20 cellular contexts compared by ENCODE assay signal in genomic region chr1:32868085-32868484, GRCh38. TPM values are rescaled to one million over a fixed set of nuclear protein-coding genes. Genes with fewer than 3 reads are reported as not detected.
DNase-seq lines count a peak whose midpoint lies in the region; ATAC-seq and TF ChIP-seq lines count a peak whose summit lies in the region.
"Had no signal": no experiment of that assay in that cellular context is flagged by ENCODE, and none has a peak within 500 bp of the region (broad histone marks: within the 10 kb centered on the region; RNA-seq: fewer than 3 reads in every experiment).

No MANE protein-coding gene starts in this region.

- no peak overlapping the region for H4K8ac ChIP-seq in neuronal stem cell (ENCODE audit: low read depth, low read length)

- H3K4me1 ChIP-seq in neuronal stem cell (ENCODE audit: control insufficient read depth in 2 of 2, insufficient read depth in 1 of 2, low read depth in 1 of 2, low read length in 2 of 2) (peaks cover 15 to 17% of the 10 kb centered on the region in 2 donors), HAP-1 (peaks cover 25% of the 10 kb centered on the region)

- CTCF ChIA-PET in activated CD4-positive, alpha-beta memory T cell treated with anti-CD3 and anti-CD28 coated beads for 36 hours (lab: Charles Lee), result interaction anchor here (1.6 kb wide), 1 partner anchor 8 kb away, joined by 6 read pairs; no protein-coding TSS in a partner anchor
- CTCF ChIA-PET in activated CD4-positive, alpha-beta memory T cell treated with anti-CD3 and anti-CD28 coated beads, Interleukin-2, amount 10 ng/mL, durations not matched to agents 7 days and 5 days (lab: Charles Lee), result interaction anchor here (1.2 kb wide), 1 partner anchor 156 kb away, joined by 4 read pairs; no protein-coding TSS in a partner anchor
- CTCF ChIA-PET in AG04450 (lab: Charles Lee), result interaction anchor here (0.8 kb wide), 1 partner anchor 8 kb away, joined by 3 read pairs; no protein-coding TSS in a partner anchor

- peak; percentile 2 for DNase-seq in activated CD4-positive, alpha-beta memory T cell treated with anti-CD3 and anti-CD28 coated beads for 36 hours
- no peak for DNase-seq in activated CD4-positive, alpha-beta memory T cell treated with anti-CD3 and anti-CD28 coated beads, Interleukin-2, amount 10 ng/mL, durations not matched to agents 7 days and 5 days
- DNase-seq in AG04450 (ENCODE audit: low read depth, low spot score) (no peak), left lobe of liver (ENCODE audit: low spot score) (peak; percentile 33), neuronal stem cell (ENCODE audit: low spot score) (no peak), HAP-1 (ENCODE audit: low spot score in 2 of 2) (no peak), T-helper 2 cell (no peak)
- DNase-seq: CD4-positive, alpha-beta memory T cell; DMS153; DMS79; GDM1 had no signal

- peaks cover 27% of the 10 kb centered on the region for H3K27me3 Mint-ChIP-seq in activated CD4-positive, alpha-beta memory T cell treated with anti-CD3 and anti-CD28 coated beads for 36 hours
- H3K27me3 Mint-ChIP-seq in activated CD4-positive, alpha-beta memory T cell treated with anti-CD3 and anti-CD28 coated beads, Interleukin-2, amount 10 ng/mL, durations not matched to agents 7 days and 5 days, result peaks cover 33% of the 10 kb centered on the region

- H3K4me3 ChIP-seq in AG04450 (ENCODE audit: low read depth, low read length), result no peak overlapping the region
- no peak overlapping the region for H3K4me3 ChIP-seq in neuronal stem cell (ENCODE audit: low read length in 2 of 2)
- no peak overlapping the region for H3K4me3 ChIP-seq in HAP-1
- H3K4me3 ChIP-seq: A549, BLaER1, GM23338 had no signal

- no peak overlapping the region for H3K4me3 Mint-ChIP-seq in activated CD4-positive, alpha-beta memory T cell treated with anti-CD3 and anti-CD28 coated beads for 36 hours
- no peak overlapping the region for H3K4me3 Mint-ChIP-seq in activated CD4-positive, alpha-beta memory T cell treated with anti-CD3 and anti-CD28 coated beads, Interleukin-2, amount 10 ng/mL, durations not matched to agents 7 days and 5 days
- H3K4me3 Mint-ChIP-seq: CD14-positive monocyte; CD4-positive, alpha-beta memory T cell; GM23338 had no signal

- H2AK5ac ChIP-seq in neuronal stem cell (ENCODE audit: low read depth, low read length), result no peak overlapping the region

- ATAC-seq in left lobe of liver (no peak), GM21390 (IDR thresholded peaks at IDR 0.05; ENCODE audit: unreplicated experiment) (no peak)
- ATAC-seq: A549, GM23338, HCT116, HepG2 had no signal

- no peak overlapping the region for H2AFZ ChIP-seq in neuronal stem cell (ENCODE audit: low read length)
- H2AFZ ChIP-seq: GM23338 had no signal

- no CpG with 5 or more reads among the region's 13 CpGs for WGBS in neuronal stem cell (ENCODE audit: extremely low coverage in 2 of 2, insufficient read length in 2 of 2, insufficient replicate concordance in 1 of 2), 2 donors

- H2BK12ac ChIP-seq in neuronal stem cell (ENCODE audit: low read length), result no peak overlapping the region

- H3K36me3 Mint-ChIP-seq in activated CD4-positive, alpha-beta memory T cell treated with anti-CD3 and anti-CD28 coated beads for 36 hours, result peaks cover 5% of the 10 kb centered on the region
- peaks cover 15% of the 10 kb centered on the region for H3K36me3 Mint-ChIP-seq in activated CD4-positive, alpha-beta memory T cell treated with anti-CD3 and anti-CD28 coated beads, Interleukin-2, amount 10 ng/mL, durations not matched to agents 7 days and 5 days (ENCODE audit: low read depth)

- peak overlapping the region; percentile 53 for H3K9ac ChIP-seq in neuronal stem cell (ENCODE audit: low read depth, low read length, poor library complexity)
- H3K9ac ChIP-seq: BLaER1 had no signal

- H3K27me3 ChIP-seq in AG04450 (ENCODE audit: control insufficient read depth, insufficient read depth, low read length) (peaks cover 12% of the 10 kb centered on the region), neuronal stem cell (ENCODE audit: control insufficient read depth in 3 of 3, insufficient read depth in 3 of 3, low read depth in 1 of 3, low read length in 3 of 3) (peaks cover 0 to 11% (median 8%) of the 10 kb centered on the region in 3 experiments), HAP-1 (ENCODE audit: low read depth) (no peaks in the 10 kb centered on the region)

- POLR2A ChIA-PET in activated CD4-positive, alpha-beta memory T cell treated with anti-CD3 and anti-CD28 coated beads for 36 hours (lab: Charles Lee), result no interaction called here
- POLR2A ChIA-PET in activated CD4-positive, alpha-beta memory T cell treated with anti-CD3 and anti-CD28 coated beads, Interleukin-2, amount 10 ng/mL, durations not matched to agents 7 days and 5 days (lab: Charles Lee), result no interaction called here
- POLR2A ChIA-PET in AG04450 (lab: Yijun Ruan, JAX), result no interaction called here

- H3K27ac ChIP-seq in AG04450 (ENCODE audit: low read depth, low read length) (peak overlapping the region; percentile 2), neuronal stem cell (replicated peaks; ENCODE audit: low read length) (no peak overlapping the region)
- H3K27ac ChIP-seq: 22Rv1, A549, BLaER1 had no signal

- H3K9me3 Mint-ChIP-seq in activated CD4-positive, alpha-beta memory T cell treated with anti-CD3 and anti-CD28 coated beads for 36 hours, result no peaks in the 10 kb centered on the region
- no peaks in the 10 kb centered on the region for H3K9me3 Mint-ChIP-seq in activated CD4-positive, alpha-beta memory T cell treated with anti-CD3 and anti-CD28 coated beads, Interleukin-2, amount 10 ng/mL, durations not matched to agents 7 days and 5 days
- H3K9me3 Mint-ChIP-seq: GM23338 had no signal

- in situ Hi-C loops in HAP-1 (cut with MboI; ENCODE audit: low sequenced_read_pairs), result no loop called here

- no peak overlapping the region for H2BK5ac ChIP-seq in neuronal stem cell (ENCODE audit: low read length)

- no peak overlapping the region for H3K18ac ChIP-seq in neuronal stem cell (ENCODE audit: low read length)

- H3K14ac ChIP-seq in neuronal stem cell (ENCODE audit: low read length), result no peak overlapping the region

- no peak for TF ChIP-seq CTCF in AG04450 (IDR thresholded peaks at IDR 0.05; ENCODE audit: low read depth, low read length)

- peaks cover 9% of the 10 kb centered on the region for H3K4me1 Mint-ChIP-seq in activated CD4-positive, alpha-beta memory T cell treated with anti-CD3 and anti-CD28 coated beads for 36 hours (ENCODE audit: low read depth)
- peaks cover 12% of the 10 kb centered on the region for H3K4me1 Mint-ChIP-seq in activated CD4-positive, alpha-beta memory T cell treated with anti-CD3 and anti-CD28 coated beads, Interleukin-2, amount 10 ng/mL, durations not matched to agents 7 days and 5 days

- H4K91ac ChIP-seq in neuronal stem cell (ENCODE audit: low read depth, low read length, poor library complexity), result no peak overlapping the region

- H3K9me3 ChIP-seq in AG04450 (ENCODE audit: control insufficient read depth, insufficient read depth, low read length) (no peaks in the 10 kb centered on the region), neuronal stem cell (replicated peaks in 1 of 2; ENCODE audit: control insufficient read depth in 2 of 2, insufficient read depth in 1 of 2, low read depth in 1 of 2, low read length in 2 of 2) (no peaks in the 10 kb centered on the region), HAP-1 (no peaks in the 10 kb centered on the region)
- H3K9me3 ChIP-seq: A549, BLaER1 had no signal

- no peak overlapping the region for H2BK15ac ChIP-seq in neuronal stem cell (ENCODE audit: low read length)

- no peak overlapping the region for H3K4ac ChIP-seq in neuronal stem cell (ENCODE audit: low read length)

- peak overlapping the region; percentile 10 for H3K23ac ChIP-seq in neuronal stem cell (ENCODE audit: low read depth, low read length, poor library complexity)

- no peak overlapping the region for H3K4me2 ChIP-seq in neuronal stem cell (ENCODE audit: insufficient read depth, low read length, poor library complexity, severe bottlenecking)
- H3K4me2 ChIP-seq: A549, BLaER1, GM23338 had no signal

- H3K79me1 ChIP-seq in neuronal stem cell (ENCODE audit: low read depth, low read length), result no peaks in the 10 kb centered on the region

- H3K36me3 ChIP-seq in neuronal stem cell (replicated peaks in 1 of 2; ENCODE audit: control insufficient read depth in 2 of 2, insufficient read depth in 2 of 2, low read length in 2 of 2) (peaks cover 3 to 6% of the 10 kb centered on the region in 2 donors), HAP-1 (replicated peaks) (peaks cover 3% of the 10 kb centered on the region; the same call in 1 of the 2 replicates)

- intact Hi-C loops in activated CD4-positive, alpha-beta memory T cell treated with anti-CD3 and anti-CD28 coated beads for 36 hours (cut with micrococcal nuclease), result no loop called here

- no peak overlapping the region for H2BK120ac ChIP-seq in neuronal stem cell (ENCODE audit: low read depth, low read length)

- no peak overlapping the region for H3K27ac Mint-ChIP-seq in activated CD4-positive, alpha-beta memory T cell treated with anti-CD3 and anti-CD28 coated beads for 36 hours
- H3K27ac Mint-ChIP-seq in activated CD4-positive, alpha-beta memory T cell treated with anti-CD3 and anti-CD28 coated beads, Interleukin-2, amount 10 ng/mL, durations not matched to agents 7 days and 5 days, result no peak overlapping the region
- H3K27ac Mint-ChIP-seq: CD4-positive, alpha-beta memory T cell; GM23338 had no signal

RNA-seq across cellular contexts. Expression of gene FNDC5, which starts 2.6 kb away (rescaled TPM):
- total RNA-seq in activated CD4-positive, alpha-beta memory T cell treated with anti-CD3 and anti-CD28 coated beads for 36 hours, result not detected
- not detected for total RNA-seq in activated CD4-positive, alpha-beta memory T cell treated with anti-CD3 and anti-CD28 coated beads, Interleukin-2, amount 10 ng/mL, durations not matched to agents 7 days and 5 days
- polyA plus RNA-seq in AG04450 (2011; rRNA removed), result 1.5 and 1.9 TPM in 2 replicates
- polyA minus RNA-seq in AG04450 (2011; rRNA and poly(A)+ RNA removed), result 1.4 and 1.7 TPM in 2 replicates
- total RNA-seq in left lobe of liver, result 5.4 TPM
- 12.0 TPM for polyA plus RNA-seq in neuronal stem cell (2013, experiment 1 of 2)
- polyA plus RNA-seq in neuronal stem cell (2013, experiment 2 of 2), result 11.7 TPM
- total RNA-seq: CD4-positive, alpha-beta memory T cell had no signal
- polyA plus RNA-seq: CD14-positive monocyte; CD4-positive, alpha-beta memory T cell had no signal

RNA-seq across cellular contexts. Expression of gene HPCA, which starts 18.2 kb away (rescaled TPM):
- under 1 TPM in 1 of 2 experiments, not detected in 1; 0.29 TPM for total RNA-seq in activated CD4-positive, alpha-beta memory T cell treated with anti-CD3 and anti-CD28 coated beads for 36 hours
- under 1 TPM; 0.38 to 0.60 TPM for total RNA-seq in activated CD4-positive, alpha-beta memory T cell treated with anti-CD3 and anti-CD28 coated beads, Interleukin-2, amount 10 ng/mL, durations not matched to agents 7 days and 5 days
- polyA plus RNA-seq in AG04450 (2011; rRNA removed), result 0.06 and 0.29 TPM in 2 replicates
- not detected in 2 replicates for polyA minus RNA-seq in AG04450 (2011; rRNA and poly(A)+ RNA removed)
- not detected for total RNA-seq in left lobe of liver
- polyA plus RNA-seq in neuronal stem cell (2013, experiment 1 of 2), result 6.1 TPM
- 6.8 TPM for polyA plus RNA-seq in neuronal stem cell (2013, experiment 2 of 2)
- total RNA-seq: Daoy, HepG2 had no signal
- polyA plus RNA-seq: CD14-positive monocyte; CD4-positive, alpha-beta memory T cell; HepG2 had no signal

RNA-seq across cellular contexts. Expression of gene TMEM54, which starts 33.1 kb away (rescaled TPM):
- total RNA-seq in activated CD4-positive, alpha-beta memory T cell treated with anti-CD3 and anti-CD28 coated beads for 36 hours, result 1 to 10 TPM; 3.6 to 4.0 TPM
- total RNA-seq in activated CD4-positive, alpha-beta memory T cell treated with anti-CD3 and anti-CD28 coated beads, Interleukin-2, amount 10 ng/mL, durations not matched to agents 7 days and 5 days, result not detected
- 28.6 and 49.5 TPM in 2 replicates for polyA plus RNA-seq in AG04450 (2011; rRNA removed)
- polyA minus RNA-seq in AG04450 (2011; rRNA and poly(A)+ RNA removed), result 20.1 and 30.1 TPM in 2 replicates
- 6.1 TPM for total RNA-seq in left lobe of liver
- 17.2 TPM for polyA plus RNA-seq in neuronal stem cell (2013, experiment 1 of 2)
- polyA plus RNA-seq in neuronal stem cell (2013, experiment 2 of 2), result 15.6 TPM
- total RNA-seq: CD4-positive, alpha-beta memory T cell had no signal
- polyA plus RNA-seq: CD14-positive monocyte; CD4-positive, alpha-beta memory T cell had no signal

RNA-seq across cellular contexts. Expression of gene S100PBP, which starts 50.6 kb away (rescaled TPM):
- total RNA-seq in activated CD4-positive, alpha-beta memory T cell treated with anti-CD3 and anti-CD28 coated beads for 36 hours, result 10 to 100 TPM; 30.4 to 32.7 TPM
- total RNA-seq in activated CD4-positive, alpha-beta memory T cell treated with anti-CD3 and anti-CD28 coated beads, Interleukin-2, amount 10 ng/mL, durations not matched to agents 7 days and 5 days, result 10 to 100 TPM; 78.4 to 84.0 TPM
- polyA plus RNA-seq in AG04450 (2011; rRNA removed), result 32.2 and 43.7 TPM in 2 replicates
- polyA minus RNA-seq in AG04450 (2011; rRNA and poly(A)+ RNA removed), result 25.1 and 38.3 TPM in 2 replicates
- 10.3 TPM for total RNA-seq in left lobe of liver
- 23.3 TPM for polyA plus RNA-seq in neuronal stem cell (2013, experiment 1 of 2)
- polyA plus RNA-seq in neuronal stem cell (2013, experiment 2 of 2), result 25.6 TPM

RNA-seq across cellular contexts. Expression of gene YARS1, which starts 50.9 kb away (rescaled TPM):
- total RNA-seq in activated CD4-positive, alpha-beta memory T cell treated with anti-CD3 and anti-CD28 coated beads for 36 hours, result 100 to 1,000 TPM; 208 to 213 TPM
- 100 to 1,000 TPM; 204 to 214 TPM for total RNA-seq in activated CD4-positive, alpha-beta memory T cell treated with anti-CD3 and anti-CD28 coated beads, Interleukin-2, amount 10 ng/mL, durations not matched to agents 7 days and 5 days
- 105 and 107 TPM in 2 replicates for polyA plus RNA-seq in AG04450 (2011; rRNA removed)
- polyA minus RNA-seq in AG04450 (2011; rRNA and poly(A)+ RNA removed), result 116 and 130 TPM in 2 replicates
- total RNA-seq in left lobe of liver, result 38.4 TPM
- 47.5 TPM for polyA plus RNA-seq in neuronal stem cell (2013, experiment 1 of 2)
- polyA plus RNA-seq in neuronal stem cell (2013, experiment 2 of 2), result 49.0 TPM

Comparison
In these comparisons a context has a peak if more than half of its experiments do, and no peak if none do; other contexts are left out.
1. DNase-seq: peak in activated CD4-positive, alpha-beta memory T cell treated with anti-CD3 and anti-CD28 coated beads for 36 hours (single experiment) and left lobe of liver (single experiment); none in activated CD4-positive, alpha-beta memory T cell treated with anti-CD3 and anti-CD28 coated beads, Interleukin-2, amount 10 ng/mL, durations not matched to agents 7 days and 5 days (single experiment), AG04450 (single experiment), neuronal stem cell (single experiment), HAP-1 (0 of 2) and T-helper 2 cell (0 of 5).